ENCODE assay signal across 25 cellular contexts in the genomic region with DNA sequence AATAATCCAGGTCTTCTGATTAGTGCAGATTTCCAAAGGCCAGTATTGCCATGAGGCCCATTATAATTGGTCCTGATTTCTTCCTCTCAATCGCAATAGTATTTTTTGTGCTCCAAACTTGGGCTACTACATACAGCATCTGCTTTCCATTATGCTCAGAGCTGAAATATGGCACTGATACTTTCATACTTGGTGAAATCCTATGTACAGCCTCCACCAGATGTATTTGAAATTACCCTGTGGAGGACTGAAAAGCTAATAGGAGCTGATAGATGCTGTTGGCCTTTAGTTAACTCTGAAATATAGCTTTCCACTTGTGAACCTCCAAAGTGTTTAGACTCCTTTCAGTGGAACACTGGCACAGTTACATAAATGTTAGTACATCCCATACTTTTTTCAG.
"Had no signal": no experiment of that assay in that cellular context is flagged by ENCODE, and none has a peak within 500 bp of the region (broad histone marks: within the 10 kb centered on the region; RNA-seq: fewer than 3 reads in every experiment).

No MANE protein-coding gene starts in this region.

- H3K9me3 ChIP-seq: breast epithelium, esophagus squamous epithelium, heart right ventricle, lower lobe of right lung, thyroid gland had no signal

- H3K4me3 ChIP-seq: breast epithelium, esophagus squamous epithelium, heart right ventricle, lower lobe of right lung, thyroid gland had no signal

- H3K27ac ChIP-seq: breast epithelium, esophagus squamous epithelium, heart right ventricle, lower lobe of right lung, thyroid gland, VCaP had no signal

- H3K27me3 ChIP-seq: breast epithelium, esophagus squamous epithelium, heart right ventricle, thyroid gland had no signal

- DNase-seq: activated CD4-positive, alpha-beta T cell treated with anti-CD3 and anti-CD28 coated beads, Interleukin-2, amount 50 U/mL, for 1 hour; activated CD4-positive, CD25-positive, alpha-beta regulatory T cell treated with anti-CD3 and anti-CD28 coated beads, Interleukin-2, amount 50 U/mL, for 72 hours; activated CD8-positive, alpha-beta memory T cell treated with anti-CD3 and anti-CD28 coated beads, Interleukin-2, amount 50 U/mL, for 4 hours; activated naive CD4-positive, alpha-beta T cell treated with anti-CD3 and anti-CD28 coated beads for 36 hours; activated naive CD8-positive, alpha-beta T cell treated with anti-CD3 and anti-CD28 coated beads, Interleukin-2, amount 50 U/mL, for 24 hours; activated T-cell treated with anti-CD3 and anti-CD28 coated beads, Interleukin-2, amount 50 U/mL, for 4 hours; aorta; cerebellar nuclear complex; cortex of kidney; effector CD8-positive, alpha-beta T cell; esophagus squamous epithelium; heart right ventricle; left colon; lower lobe of right lung; nephron progenitor cell; occipital lobe; stimulated activated CD4-positive, alpha-beta T cell treated with anti-CD3 and anti-CD28 coated beads, Interleukin-12 subunit alpha, Interleukin-12 subunit beta, amount 100 ng/mL, for 4 hours; stimulated activated CD4-positive, alpha-beta T cell treated with anti-CD3 and anti-CD28 coated beads, Interleukin-1b, Interleukin-23, amount 100 ng/mL, for 48 hours; stimulated activated CD8-positive, alpha-beta memory T cell treated with anti-CD3 and anti-CD28 coated beads, Interleukin-4, amount 100 ng/mL, for 48 hours; stimulated activated naive CD4-positive, alpha-beta T cell treated with Interleukin-2 at 50 U/mL for 16 hours; SW 1271; T-helper 2 cell; thyroid gland had no signal

- H3K36me3 ChIP-seq: breast epithelium, esophagus squamous epithelium, heart right ventricle, lower lobe of right lung, thyroid gland had no signal

- ATAC-seq: activated naive CD8-positive, alpha-beta T cell treated with anti-CD3 and anti-CD28 coated beads, Interleukin-2, amount 50 U/mL, for 24 hours; activated T-cell treated with anti-CD3 and anti-CD28 coated beads, Interleukin-2, amount 50 U/mL, for 4 hours; heart right ventricle; left colon; lower lobe of right lung had no signal
